10 cellular contexts compared by ENCODE assay signal in the genomic region with DNA sequence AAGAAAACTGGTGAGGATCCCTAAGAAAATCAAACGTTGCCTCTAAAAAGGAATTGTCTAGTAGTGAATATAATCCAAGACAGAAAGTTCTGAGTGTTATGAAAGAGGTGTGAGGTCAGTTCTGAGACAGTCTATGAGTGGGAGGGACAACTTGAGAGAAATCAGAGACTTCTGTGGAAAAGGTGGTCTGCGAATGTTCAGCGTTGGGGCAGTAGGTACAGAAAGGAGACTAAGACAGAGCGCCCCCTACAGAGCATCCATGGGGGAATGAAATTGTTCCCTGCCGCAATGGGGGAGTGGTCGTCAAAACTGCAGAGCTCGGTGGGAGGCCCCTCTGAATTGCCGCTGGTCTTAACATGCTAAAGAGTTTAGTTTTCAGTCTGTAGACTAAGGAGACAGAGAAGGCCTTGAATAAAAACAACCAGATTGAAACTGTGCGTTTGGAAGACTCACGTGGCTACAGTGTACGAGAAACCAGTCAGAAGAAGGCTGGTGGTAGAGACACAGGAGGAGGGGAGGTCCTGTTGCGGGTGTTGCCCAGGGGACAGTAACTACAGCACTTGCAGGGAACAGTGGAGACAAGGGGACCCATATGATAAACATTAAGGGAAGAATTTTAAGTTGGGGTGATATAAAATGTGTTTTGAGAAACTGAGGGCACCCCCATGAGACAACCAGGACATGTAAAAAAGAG. TPM values are rescaled to one million over a fixed set of nuclear protein-coding genes. Genes with fewer than 3 reads are reported as not detected.
A peak's percentile ranks its signal among the peaks of the same experiment; 100 is the strongest.
DNase-seq lines count a peak whose midpoint lies in the region; ATAC-seq and TF ChIP-seq lines count a peak whose summit lies in the region.
"Had no signal": no experiment of that assay in that cellular context is flagged by ENCODE, and none has a peak within 500 bp of the region (broad histone marks: within the 10 kb centered on the region; RNA-seq: fewer than 3 reads in every experiment).

No MANE protein-coding gene starts in this region.

- H3K4me1 ChIP-seq in RWPE2 (ENCODE audit: insufficient read depth, poor library complexity, severe bottlenecking): no peaks in the 10 kb centered on the region

- H3K27me3 ChIP-seq in RWPE2 (ENCODE audit: insufficient read depth, poor library complexity, severe bottlenecking): no peaks in the 10 kb centered on the region

- H3K27ac ChIP-seq in RWPE2 (ENCODE audit: poor library complexity, severe bottlenecking): no peak overlapping the region

- H3K27ac Mint-ChIP-seq in glutamatergic neuron (ENCODE audit: unreplicated experiment) (no peak overlapping the region), type B pancreatic cell (no peak overlapping the region)

- no peak overlapping the region for H3K4me3 ChIP-seq in RWPE2 (ENCODE audit: severe bottlenecking)
- H3K4me3 ChIP-seq: HAP-1 had no signal

- H3K4me3 Mint-ChIP-seq in glutamatergic neuron (ENCODE audit: unreplicated experiment) (no peak overlapping the region), type B pancreatic cell (no peak overlapping the region)

- H3K9me3 ChIP-seq in RWPE2 (ENCODE audit: severe bottlenecking): no peaks in the 10 kb centered on the region
- H3K9me3 ChIP-seq: HAP-1 had no signal

- ATAC-seq in RWPE2 (ENCODE audit: low read depth): no peak
- no peak for ATAC-seq in GM18519 (IDR thresholded peaks at IDR 0.05; ENCODE audit: low FRiP score, unreplicated experiment)
- no peak for ATAC-seq in HG03139 (IDR thresholded peaks at IDR 0.05; ENCODE audit: unreplicated experiment)

- H3K27me3 Mint-ChIP-seq in glutamatergic neuron (ENCODE audit: unreplicated experiment) (peaks cover 2% of the 10 kb centered on the region), type B pancreatic cell (peaks cover 27% of the 10 kb centered on the region)

- no peaks in the 10 kb centered on the region for H3K36me3 ChIP-seq in RWPE2 (ENCODE audit: low read depth)
- H3K36me3 ChIP-seq: HAP-1 had no signal

- H3K36me3 Mint-ChIP-seq in glutamatergic neuron (ENCODE audit: unreplicated experiment) (no peaks in the 10 kb centered on the region), type B pancreatic cell (no peaks in the 10 kb centered on the region)

- H3K4me1 Mint-ChIP-seq in glutamatergic neuron (ENCODE audit: low read depth, unreplicated experiment) (peaks cover under 1% of the 10 kb centered on the region), type B pancreatic cell (ENCODE audit: unreplicated experiment) (peaks cover 25% of the 10 kb centered on the region)

- H3K9me3 Mint-ChIP-seq in glutamatergic neuron (ENCODE audit: unreplicated experiment) (no peaks in the 10 kb centered on the region), type B pancreatic cell (no peaks in the 10 kb centered on the region)

- peak; percentile 24 for TF ChIP-seq CTCF in RWPE2 (IDR thresholded peaks at IDR 0.05; ENCODE audit: poor library complexity, severe bottlenecking)
- TF ChIP-seq CTCF in glutamatergic neuron (IDR thresholded peaks at IDR 0.05; ENCODE audit: partially characterized antibody, unreplicated experiment): peak; percentile 44
- peak; percentile 68 for TF ChIP-seq CTCF in type B pancreatic cell (conservative IDR thresholded peaks at IDR 0.05)

- peak; percentile 7 for DNase-seq in stimulated activated CD4-positive, alpha-beta T cell treated with anti-CD3 and anti-CD28 coated beads, Interleukin-15, amount 100 ng/mL, for 24 hours
- no peak for DNase-seq in stimulated activated CD4-positive, alpha-beta T cell treated with anti-CD3 and anti-CD28 coated beads, Interleukin-12 subunit alpha, Interleukin-12 subunit beta, amount 100 ng/mL, for 4 hours
- no peak for DNase-seq in RWPE2 (ENCODE audit: low spot score)
- DNase-seq in glutamatergic neuron: peak; percentile 48
- DNase-seq in type B pancreatic cell (ENCODE audit: extremely low spot score, unreplicated experiment): no peak
- no peak for DNase-seq in NCI-H1048 (lab: John Stamatoyannopoulos, UW)
- DNase-seq: T-helper 1 cell had no signal

RNA-seq across cellular contexts. Expression of a gene that starts 6.9 kb away (rescaled TPM):
- total RNA-seq in glutamatergic neuron (ENCODE audit: unreplicated experiment) (1.5 TPM), type B pancreatic cell (ENCODE audit: low replicate concordance) (8.1 and 38.1 TPM in 2 replicates)

Comparison
In these comparisons a context has a peak if more than half of its experiments do, and no peak if none do; other contexts are left out.
1. DNase-seq: peak in stimulated activated CD4-positive, alpha-beta T cell treated with anti-CD3 and anti-CD28 coated beads, Interleukin-15, amount 100 ng/mL, for 24 hours (single experiment) and glutamatergic neuron (single experiment); none in stimulated activated CD4-positive, alpha-beta T cell treated with anti-CD3 and anti-CD28 coated beads, Interleukin-12 subunit alpha, Interleukin-12 subunit beta, amount 100 ng/mL, for 4 hours (single experiment), RWPE2 (single experiment), type B pancreatic cell (single experiment) and NCI-H1048 (single experiment).
2. Peak in every context shown above with its lines, with median percentiles within 50 percentile points of each other: CTCF ChIP-seq.